Comparison of ENCODE assay signal across 31 cellular contexts in genomic region chr16:53814791-53815190, GRCh38.
"Had no signal": no experiment of that assay in that cellular context is flagged by ENCODE, and none has a peak within 500 bp of the region (broad histone marks: within the 10 kb centered on the region; RNA-seq: fewer than 3 reads in every experiment).

No MANE protein-coding gene starts in this region.

- H3K4me3 ChIP-seq: cardiac muscle cell, MG63, SK-N-MC had no signal

- H3K27ac Mint-ChIP-seq: activated CD4-positive, alpha-beta T cell treated with anti-CD3 and anti-CD28 coated beads for 36 hours; activated CD8-positive, alpha-beta T cell treated with anti-CD3 and anti-CD28 coated beads, Interleukin-2, amount 10 ng/mL, durations not matched to agents 7 days and 5 days; T-cell had no signal

- ATAC-seq: activated CD4-positive, alpha-beta T cell treated with anti-CD3 and anti-CD28 coated beads for 36 hours; activated CD8-positive, alpha-beta T cell treated with anti-CD3 and anti-CD28 coated beads, Interleukin-2, amount 10 ng/mL, durations not matched to agents 7 days and 5 days; activated naive CD4-positive, alpha-beta T cell treated with anti-CD3 and anti-CD28 coated beads, Interleukin-2, amount 50 U/mL, for 72 hours; Panc1; Right ventricle myocardium inferior; T-cell had no signal

- H3K4me3 Mint-ChIP-seq: activated CD4-positive, alpha-beta T cell treated with anti-CD3 and anti-CD28 coated beads for 36 hours; activated CD8-positive, alpha-beta T cell treated with anti-CD3 and anti-CD28 coated beads, Interleukin-2, amount 10 ng/mL, durations not matched to agents 7 days and 5 days; T-cell had no signal

- H3K27me3 ChIP-seq: brain microvascular endothelial cell, cardiac muscle cell, MG63 had no signal

- H3K36me3 ChIP-seq: brain microvascular endothelial cell, cardiac muscle cell had no signal

- H3K27me3 Mint-ChIP-seq: activated CD4-positive, alpha-beta T cell treated with anti-CD3 and anti-CD28 coated beads for 36 hours; T-cell had no signal

- H3K27ac ChIP-seq: brain microvascular endothelial cell, cardiac muscle cell, SK-N-MC, VCaP had no signal

- DNase-seq: activated CD4-positive, alpha-beta T cell treated with anti-CD3 and anti-CD28 coated beads for 36 hours; activated CD4-positive, alpha-beta T cell treated with anti-CD3 and anti-CD28 coated beads, Interleukin-2, amount 50 U/mL, for 4 hours; activated CD8-positive, alpha-beta memory T cell treated with anti-CD3 and anti-CD28 coated beads, Interleukin-2, amount 50 U/mL, for 48 hours; activated CD8-positive, alpha-beta T cell treated with anti-CD3 and anti-CD28 coated beads, Interleukin-2, amount 10 ng/mL, durations not matched to agents 7 days and 5 days; activated effector memory CD4-positive, alpha-beta T cell treated with anti-CD3 and anti-CD28 coated beads, Interleukin-2, amount 50 U/mL, for 16 hours; activated naive CD4-positive, alpha-beta T cell treated with Interleukin-2 at 50 U/mL for 16 hours; activated T-cell treated with anti-CD3 and anti-CD28 coated beads, Interleukin-2, amount 50 U/mL, for 1 hour; brain microvascular endothelial cell; MG63; MV-4-11; NCI-H1092 treated with DMSO at 0.1 percent for 48 hours; NCI-H1417 treated with DMSO at 0.1 percent for 48 hours; NCI-H1694; NCI-H2029; NCI-H2107; NCI-H2171 treated with DMSO at 0.1 percent for 48 hours; NCI-H226; NCI-H526; NCI-H82; OCI-M1; RPMI8226; T-cell; T-helper 2 cell; T1000 had no signal

- FAIRE-seq: TTC549 had no signal
